In the genomic region with DNA sequence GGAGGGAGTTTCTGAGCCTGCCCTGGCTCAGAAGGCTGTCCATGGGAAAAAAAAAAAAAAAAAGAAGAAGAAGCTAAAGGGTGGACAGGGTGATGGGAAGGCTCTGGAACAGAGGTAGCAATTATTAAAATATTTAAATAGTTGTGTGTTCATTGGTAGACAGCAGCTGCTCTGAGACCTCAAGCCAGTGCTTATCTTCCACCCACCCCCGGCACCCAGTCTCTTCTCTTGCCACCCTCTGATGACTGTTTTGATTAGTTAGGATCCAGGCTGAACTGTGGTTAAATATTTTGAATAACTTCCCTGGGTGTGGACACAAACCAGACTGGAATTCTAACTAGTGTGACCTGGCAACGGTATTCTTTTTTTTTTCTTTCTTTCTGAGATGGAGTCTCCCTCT, we compare ENCODE assay signal across 12 cellular contexts. TPM values are rescaled to one million over a fixed set of nuclear protein-coding genes. Genes with fewer than 3 reads are reported as not detected.
DNase-seq lines count a peak whose midpoint lies in the region; ATAC-seq and TF ChIP-seq lines count a peak whose summit lies in the region.
"Had no signal": no experiment of that assay in that cellular context is flagged by ENCODE, and none has a peak within 500 bp of the region (broad histone marks: within the 10 kb centered on the region; RNA-seq: fewer than 3 reads in every experiment).

No MANE protein-coding gene starts in this region.

- no peaks in the 10 kb centered on the region for H3K27me3 Mint-ChIP-seq in CD8-positive, alpha-beta T cell (ENCODE audit: low read depth)

- H2BK15ac ChIP-seq in IMR-90 (ENCODE audit: low read depth, low read length): no peak overlapping the region; the same call in 2 of the 3 replicates

- TF ChIP-seq CTCF in IMR-90 (conservative IDR thresholded peaks at IDR 0.05; ENCODE audit: low read depth, low read length) (no peak), body of pancreas (IDR thresholded peaks at IDR 0.05) (no peak), left lung (IDR thresholded peaks at IDR 0.05) (no peak)
- TF ChIP-seq CTCF in CD8-positive, alpha-beta T cell (IDR thresholded peaks at IDR 0.05): no peak

- H3K36me3 Mint-ChIP-seq in CD8-positive, alpha-beta T cell: no peaks in the 10 kb centered on the region
- H3K36me3 Mint-ChIP-seq: IgD-negative memory B cell had no signal

- peaks cover 6% of the 10 kb centered on the region for H3K4me1 Mint-ChIP-seq in CD8-positive, alpha-beta T cell (ENCODE audit: low read depth)

- peak overlapping the region; percentile 52; the same call in 1 of the 2 replicates for H4K91ac ChIP-seq in IMR-90 (ENCODE audit: insufficient read depth, low read depth, low read length)

- no peak overlapping the region for H3K4me3 Mint-ChIP-seq in CD8-positive, alpha-beta T cell

- H3K4me2 ChIP-seq in IMR-90 (ENCODE audit: low read depth, low read length): no peak overlapping the region

- ATAC-seq in IMR-90 (ENCODE audit: low read depth): peak; percentile 75
- peak; percentile 72 for ATAC-seq in body of pancreas
- peak; percentile 85 for ATAC-seq in left lung
- ATAC-seq in CD8-positive, alpha-beta T cell: no peak

- intact Hi-C loops in IMR-90 (cut with micrococcal nuclease) (loop anchor here (1.0 to 5.0 kb wide), 2 partner anchors 8 to 45 kb away; no protein-coding TSS in a partner anchor), body of pancreas (cut with DNase I) (loop anchor here (10.0 kb wide), 1 partner anchor 122 kb away; no protein-coding TSS in a partner anchor), left lung (cut with DNase I) (no loop called here)
- intact Hi-C loops in CD8-positive, alpha-beta T cell (cut with DNase I, micrococcal nuclease): no loop called here

- CTCF ChIA-PET in IMR-90 (lab: Yijun Ruan, JAX): interaction anchor here (0.6 kb wide), 1 partner anchor 22 kb away, joined by 5 read pairs; no protein-coding TSS in a partner anchor
- CTCF ChIA-PET in CD8-positive, alpha-beta T cell (lab: Charles Lee): interaction anchor here (0.9 kb wide), 1 partner anchor 75 kb away, joined by 3 read pairs; no protein-coding TSS in a partner anchor

- H3K4me3 ChIP-seq in IMR-90 (ENCODE audit: insufficient read depth, low read depth, low read length): no peak overlapping the region
- H3K4me3 ChIP-seq in body of pancreas: no peak overlapping the region
- H3K4me3 ChIP-seq in left lung: no peak overlapping the region
- no peak overlapping the region for H3K4me3 ChIP-seq in CD8-positive, alpha-beta T cell (ENCODE audit: low read depth, low read length)
- H3K4me3 ChIP-seq: adrenal gland had no signal

- no peak for TF ChIP-seq RAD21 in IMR-90 (IDR thresholded peaks at IDR 0.05; ENCODE audit: low read length)

- H3K27me3 ChIP-seq in IMR-90 (ENCODE audit: control insufficient read depth, insufficient read depth, low read length): no peaks in the 10 kb centered on the region
- no peaks in the 10 kb centered on the region for H3K27me3 ChIP-seq in body of pancreas
- H3K27me3 ChIP-seq in left lung: no peaks in the 10 kb centered on the region
- H3K27me3 ChIP-seq in CD8-positive, alpha-beta T cell (ENCODE audit: insufficient read depth, low read length): no peaks in the 10 kb centered on the region
- H3K27me3 ChIP-seq: adrenal gland had no signal

- no peaks in the 10 kb centered on the region for H3K9me3 Mint-ChIP-seq in CD8-positive, alpha-beta T cell

- H4K20me1 ChIP-seq in IMR-90 (ENCODE audit: insufficient read depth, low read length): no peaks in the 10 kb centered on the region; the same call in 1 of the 2 replicates

- peak overlapping the region; percentile 43; the same call in 1 of the 2 replicates for H2AK5ac ChIP-seq in IMR-90 (ENCODE audit: low read depth, low read length)

- peak overlapping the region; percentile 70; the same call in 1 of the 2 replicates for H2BK20ac ChIP-seq in IMR-90 (ENCODE audit: low read depth, low read length)

- dilution Hi-C loops in IMR-90 (cut with HindIII; ENCODE audit: low sequenced_read_pairs, unreplicated experiment): no loop called here

- no peak overlapping the region for H3K14ac ChIP-seq in IMR-90 (replicated peaks; ENCODE audit: low read depth, low read length)

- in situ Hi-C loops in IMR-90 (cut with MboI; ENCODE audit: low sequenced_read_pairs): no loop called here

- no peak overlapping the region; the same call in 1 of the 2 replicates for H3K18ac ChIP-seq in IMR-90 (ENCODE audit: low read depth, low read length)

- no peak overlapping the region for H3K9ac ChIP-seq in IMR-90 (ENCODE audit: low read depth, low read length)

- H3K23ac ChIP-seq in IMR-90 (ENCODE audit: low read depth, low read length): no peak overlapping the region

- H3K27ac ChIP-seq in IMR-90 (ENCODE audit: insufficient read depth, low read length): no peak overlapping the region
- H3K27ac ChIP-seq in body of pancreas: peak overlapping the region in 3 of 4 donors; percentile 28 to 74 (median 58)
- H3K27ac ChIP-seq in left lung: peak overlapping the region in 1 of 2 donors; percentile 18
- no peak overlapping the region for H3K27ac ChIP-seq in CD8-positive, alpha-beta T cell (ENCODE audit: low read depth, low read length)
- H3K27ac ChIP-seq: adrenal gland had no signal

- no TSS peak for BruUV-seq in IMR-90 (replicated peaks; lab: Mats Ljungman, UMichigan)

- no peak overlapping the region for H3K27ac Mint-ChIP-seq in CD8-positive, alpha-beta T cell
- H3K27ac Mint-ChIP-seq: IgD-negative memory B cell had no signal

- WGBS in IMR-90 (ENCODE audit: extremely low coverage in 2 of 2, insufficient read length in 1 of 2), 2 experiments: no CpG with 5 or more reads among the region's 2 CpGs
- WGBS in body of pancreas, 2 donors: 51 to 57% methylated on average over 2 of the region's 2 CpGs

- POLR2A ChIA-PET in IMR-90 (lab: Charles Lee; ENCODE audit: unreplicated experiment): interaction anchor here (1.0 kb wide), 1 partner anchor 23 kb away, joined by 9 read pairs; no protein-coding TSS in a partner anchor
- POLR2A ChIA-PET in CD8-positive, alpha-beta T cell (lab: Charles Lee): no interaction called here

- H3K9me3 ChIP-seq in IMR-90 (ENCODE audit: control insufficient read depth, insufficient read depth, low read length): no peaks in the 10 kb centered on the region
- H3K9me3 ChIP-seq in body of pancreas: no peaks in the 10 kb centered on the region
- H3K9me3 ChIP-seq in left lung: peaks cover 0 to 4% of the 10 kb centered on the region in 2 donors
- no peaks in the 10 kb centered on the region for H3K9me3 ChIP-seq in CD8-positive, alpha-beta T cell (ENCODE audit: low read length)
- H3K9me3 ChIP-seq: adrenal gland had no signal

- peaks cover 15% of the 10 kb centered on the region for H3K9me1 ChIP-seq in IMR-90 (ENCODE audit: insufficient read depth, low read length)

- H3K56ac ChIP-seq in IMR-90 (ENCODE audit: extremely low read depth, insufficient read depth, low read length): no peak overlapping the region

- peaks cover 4 to 18% of the 10 kb centered on the region in 2 experiments; a peak in 3 of 4 replicates for H3K79me1 ChIP-seq in IMR-90 (ENCODE audit: low read depth in 1 of 2, low read length in 2 of 2)

- H2AFZ ChIP-seq in IMR-90 (replicated peaks; ENCODE audit: low read length, poor library complexity): no peak overlapping the region

- peak overlapping the region; percentile 26 for H2AK9ac ChIP-seq in IMR-90 (replicated peaks; ENCODE audit: low read depth, low read length, poor library complexity)

- 0 out of 2 replicates have a peak overlapping the region, but pooled peaks have one; percentile 4 for H4K5ac ChIP-seq in IMR-90 (ENCODE audit: low read depth, low read length)

- H3K36me3 ChIP-seq in IMR-90 (ENCODE audit: control insufficient read depth, insufficient read depth, low read length): no peaks in the 10 kb centered on the region
- no peaks in the 10 kb centered on the region for H3K36me3 ChIP-seq in body of pancreas (replicated peaks in 1 of 2; ENCODE audit: insufficient read depth in 1 of 2, low read depth in 2 of 2)
- no peaks in the 10 kb centered on the region for H3K36me3 ChIP-seq in left lung
- no peaks in the 10 kb centered on the region for H3K36me3 ChIP-seq in CD8-positive, alpha-beta T cell (ENCODE audit: insufficient read depth, low read length)
- H3K36me3 ChIP-seq: adrenal gland had no signal

- peak overlapping the region; percentile 96; the same call in 1 of the 2 replicates for H3K4ac ChIP-seq in IMR-90 (ENCODE audit: low read depth, low read length)

- no peak overlapping the region for H2BK5ac ChIP-seq in IMR-90 (ENCODE audit: low read depth, low read length, poor library complexity, severe bottlenecking)

- H3K4me1 ChIP-seq in IMR-90 (ENCODE audit: control insufficient read depth, insufficient read depth, low read length) (peaks cover 13% of the 10 kb centered on the region), body of pancreas (no peaks in the 10 kb centered on the region), left lung (peaks cover 0 to 22% of the 10 kb centered on the region in 2 donors)
- peaks cover 6% of the 10 kb centered on the region for H3K4me1 ChIP-seq in CD8-positive, alpha-beta T cell (ENCODE audit: insufficient read depth, low read length)
- H3K4me1 ChIP-seq: adrenal gland had no signal

- peak overlapping the region in 1 of 2 experiments; percentile 24; a peak in 1 of 4 replicates for H4K8ac ChIP-seq in IMR-90 (ENCODE audit: low read depth in 2 of 2, low read length in 2 of 2)

- peak; percentile 98 for DNase-seq in A172 (ENCODE audit: low spot score)
- DNase-seq in IMR-90: peak; percentile 79
- DNase-seq in body of pancreas: peak in 3 of 4 donors; percentile 15 to 50 (median 44)
- DNase-seq in left lung: no peak
- DNase-seq in HuH-7.5 (ENCODE audit: low spot score): no peak
- no peak for DNase-seq in DMS53 treated with DMSO at 0.1 percent for 48 hours (lab: John Stamatoyannopoulos, UW; ENCODE audit: unreplicated experiment)
- DNase-seq in NCI-H82 treated with DMSO at 0.1 percent for 48 hours (lab: John Stamatoyannopoulos, UW; ENCODE audit: unreplicated experiment): no peak
- DNase-seq in CD8-positive, alpha-beta T cell: no peak
- DNase-seq: activated CD4-positive, alpha-beta T cell treated with anti-CD3 and anti-CD28 coated beads for 4 hours; adrenal gland; hippocampal formation had no signal

- peak overlapping the region; percentile 79 for H2BK120ac ChIP-seq in IMR-90 (ENCODE audit: low read depth, low read length)

- TF ChIP-seq POLR2A in IMR-90 (IDR thresholded peaks at IDR 0.05; ENCODE audit: low read depth, low read length): no peak
- no peak for TF ChIP-seq POLR2A in body of pancreas (IDR thresholded peaks at IDR 0.05)

RNA-seq across cellular contexts. Expression of a gene that starts 16.9 kb away (rescaled TPM):
- 238 and 255 TPM in 2 replicates for total RNA-seq in A172 (2014; rRNA removed; shearing (Covaris generic))
- total RNA-seq in IMR-90 (2012; rRNA removed): 237 and 256 TPM in 2 replicates
- 297 and 394 TPM in 2 replicates for polyA plus RNA-seq in IMR-90 (2012; rRNA removed)
- polyA plus RNA-seq in IMR-90 (2012; cell fraction: cytosol; rRNA removed): 52.5 and 172 TPM in 2 replicates
- 113 and 275 TPM in 2 replicates for polyA plus RNA-seq in IMR-90 (2012; cell fraction: nucleus; rRNA removed; ENCODE audit: low replicate concordance)
- 100 to 1,000 TPM in 1 of 2 donors, 10 to 100 TPM in 1; 86.4 to 113 TPM for total RNA-seq in body of pancreas
- 100 to 1,000 TPM; 173 to 253 TPM for total RNA-seq in left lung
- total RNA-seq in CD8-positive, alpha-beta T cell: 100 to 1,000 TPM; 620 to 627 TPM

RNA-seq across cellular contexts. Expression of a gene that starts 30.0 kb away (rescaled TPM):
- 23.7 and 25.3 TPM in 2 replicates for total RNA-seq in A172 (2014; rRNA removed; shearing (Covaris generic))
- total RNA-seq in IMR-90 (2012; rRNA removed) (9.7 and 10.6 TPM in 2 replicates), body of pancreas (10 to 100 TPM; 11.9 to 16.2 TPM), left lung (10 to 100 TPM; 40.2 to 41.0 TPM)
- 14.6 and 19.7 TPM in 2 replicates for polyA plus RNA-seq in IMR-90 (2012; rRNA removed)
- polyA plus RNA-seq in IMR-90 (2012; cell fraction: cytosol; rRNA removed): 4.8 and 5.6 TPM in 2 replicates
- polyA plus RNA-seq in IMR-90 (2012; cell fraction: nucleus; rRNA removed; ENCODE audit: low replicate concordance): 7.4 and 39.5 TPM in 2 replicates
- total RNA-seq in CD8-positive, alpha-beta T cell: 10 to 100 TPM; 37.6 to 38.7 TPM

Comparison
In these comparisons a context has a peak if more than half of its experiments do, and no peak if none do; other contexts are left out.
1. DNase-seq: peak in A172 (single experiment), IMR-90 (single experiment) and body of pancreas (3 of 4); none in left lung (0 of 2), HuH-7.5 (single experiment), DMS53 treated with DMSO at 0.1 percent for 48 hours (single experiment), NCI-H82 treated with DMSO at 0.1 percent for 48 hours (single experiment) and CD8-positive, alpha-beta T cell (0 of 7).
2. H3K27ac ChIP-seq: peak in body of pancreas (3 of 4); none in IMR-90 (single experiment) and CD8-positive, alpha-beta T cell (single experiment).
3. intact Hi-C loops: an anchor here in IMR-90 (1.0 to 5.0 kb wide) and body of pancreas (10.0 kb wide); none called in left lung and CD8-positive, alpha-beta T cell.